2 cellular contexts compared by ENCODE assay signal in the genomic region with DNA sequence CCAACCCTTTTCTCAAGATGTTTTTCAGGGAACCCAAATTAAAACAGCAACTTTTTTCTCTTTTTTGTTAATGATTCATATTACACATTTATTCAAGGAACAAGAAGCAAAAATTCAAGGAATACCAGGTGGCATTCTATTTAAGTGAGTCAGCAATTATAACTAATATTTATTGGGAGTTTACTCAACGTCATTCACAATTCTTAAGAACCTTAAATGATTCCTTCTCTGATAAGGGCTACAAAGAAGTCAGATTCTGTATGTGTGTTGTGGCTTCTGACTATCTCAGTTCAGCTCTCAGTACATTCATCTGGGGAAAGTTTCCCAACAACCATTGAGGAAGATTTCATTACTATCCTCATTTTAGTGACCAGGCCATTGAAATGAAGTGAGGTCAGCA.
TF ChIP-seq lines count a peak whose summit lies in the region.

No MANE protein-coding gene starts in this region.

TF ChIP-seq in A549, 52 proteins besides CTCF, POLR2A, EP300 and RAD21 (continued from another document):
- TF ChIP-seq, protein P1, sequence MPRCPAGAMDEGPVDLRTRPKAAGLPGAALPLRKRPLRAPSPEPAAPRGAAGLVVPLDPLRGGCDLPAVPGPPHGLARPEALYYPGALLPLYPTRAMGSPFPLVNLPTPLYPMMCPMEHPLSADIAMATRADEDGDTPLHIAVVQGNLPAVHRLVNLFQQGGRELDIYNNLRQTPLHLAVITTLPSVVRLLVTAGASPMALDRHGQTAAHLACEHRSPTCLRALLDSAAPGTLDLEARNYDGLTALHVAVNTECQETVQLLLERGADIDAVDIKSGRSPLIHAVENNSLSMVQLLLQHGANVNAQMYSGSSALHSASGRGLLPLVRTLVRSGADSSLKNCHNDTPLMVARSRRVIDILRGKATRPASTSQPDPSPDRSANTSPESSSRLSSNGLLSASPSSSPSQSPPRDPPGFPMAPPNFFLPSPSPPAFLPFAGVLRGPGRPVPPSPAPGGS (IDR thresholded peaks at IDR 0.05) = no peak
- TF ChIP-seq FOSL2 (IDR thresholded peaks at IDR 0.05) (no peak), FOSL2 (CRISPR knock-in tag; IDR thresholded peaks at IDR 0.05) (peak; percentile 47), POLR2AphosphoS2 (conservative IDR thresholded peaks at IDR 0.05; ENCODE audit: low read length) (no peak), FOXS1 (CRISPR knock-in tag; IDR thresholded peaks at IDR 0.05) (no peak)

TF ChIP-seq in K562, 482 proteins besides CTCF, POLR2A, EP300 and RAD21 (continued from another document):
- TF ChIP-seq ARID4B (CRISPR knock-in tag; IDR thresholded peaks at IDR 0.05) = no peak
- no peak for TF ChIP-seq TAF7 (tag; IDR thresholded peaks at IDR 0.05)
- TF ChIP-seq, protein P2, sequence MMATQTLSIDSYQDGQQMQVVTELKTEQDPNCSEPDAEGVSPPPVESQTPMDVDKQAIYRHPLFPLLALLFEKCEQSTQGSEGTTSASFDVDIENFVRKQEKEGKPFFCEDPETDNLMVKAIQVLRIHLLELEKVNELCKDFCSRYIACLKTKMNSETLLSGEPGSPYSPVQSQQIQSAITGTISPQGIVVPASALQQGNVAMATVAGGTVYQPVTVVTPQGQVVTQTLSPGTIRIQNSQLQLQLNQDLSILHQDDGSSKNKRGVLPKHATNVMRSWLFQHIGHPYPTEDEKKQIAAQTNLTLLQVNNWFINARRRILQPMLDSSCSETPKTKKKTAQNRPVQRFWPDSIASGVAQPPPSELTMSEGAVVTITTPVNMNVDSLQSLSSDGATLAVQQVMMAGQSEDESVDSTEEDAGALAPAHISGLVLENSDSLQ (IDR thresholded peaks at IDR 0.05) = no peak
- TF ChIP-seq, protein P3, sequence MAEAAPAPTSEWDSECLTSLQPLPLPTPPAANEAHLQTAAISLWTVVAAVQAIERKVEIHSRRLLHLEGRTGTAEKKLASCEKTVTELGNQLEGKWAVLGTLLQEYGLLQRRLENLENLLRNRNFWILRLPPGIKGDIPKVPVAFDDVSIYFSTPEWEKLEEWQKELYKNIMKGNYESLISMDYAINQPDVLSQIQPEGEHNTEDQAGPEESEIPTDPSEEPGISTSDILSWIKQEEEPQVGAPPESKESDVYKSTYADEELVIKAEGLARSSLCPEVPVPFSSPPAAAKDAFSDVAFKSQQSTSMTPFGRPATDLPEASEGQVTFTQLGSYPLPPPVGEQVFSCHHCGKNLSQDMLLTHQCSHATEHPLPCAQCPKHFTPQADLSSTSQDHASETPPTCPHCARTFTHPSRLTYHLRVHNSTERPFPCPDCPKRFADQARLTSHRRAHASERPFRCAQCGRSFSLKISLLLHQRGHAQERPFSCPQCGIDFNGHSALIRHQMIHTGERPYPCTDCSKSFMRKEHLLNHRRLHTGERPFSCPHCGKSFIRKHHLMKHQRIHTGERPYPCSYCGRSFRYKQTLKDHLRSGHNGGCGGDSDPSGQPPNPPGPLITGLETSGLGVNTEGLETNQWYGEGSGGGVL (CRISPR knock-in tag; IDR thresholded peaks at IDR 0.05) = no peak
- no peak for TF ChIP-seq SLC30A9 (CRISPR knock-in tag; IDR thresholded peaks at IDR 0.05)
- TF ChIP-seq NR2C1 (IDR thresholded peaks at IDR 0.05) = no peak
- no peak for TF ChIP-seq NR2C1 (tag; IDR thresholded peaks at IDR 0.05)
- TF ChIP-seq MAFF (IDR thresholded peaks at IDR 0.05; ENCODE audit: low read length) = peak; percentile 21; the same call in 1 of the 2 replicates
- no peak for TF ChIP-seq ZNF3 (CRISPR knock-in tag; IDR thresholded peaks at IDR 0.05)
- no peak for TF ChIP-seq ZBTB7A (IDR thresholded peaks at IDR 0.05; ENCODE audit: borderline replicate concordance, control insufficient read depth, low read depth, low read length)
- no peak for TF ChIP-seq ZNF445 (CRISPR knock-in tag; IDR thresholded peaks at IDR 0.05; ENCODE audit: low read depth)
- no peak for TF ChIP-seq ZNF324 (CRISPR knock-in tag; IDR thresholded peaks at IDR 0.05)
- TF ChIP-seq SAFB2 (IDR thresholded peaks at IDR 0.05; ENCODE audit: borderline replicate concordance, low read depth, low read length, severe bottlenecking) = no peak
- TF ChIP-seq ZNF830 (CRISPR knock-in tag; IDR thresholded peaks at IDR 0.05) = no peak
- TF ChIP-seq GTF2E2 (tag; IDR thresholded peaks at IDR 0.05) = no peak
- 0 out of 2 replicates have a peak, but pooled peaks have one; percentile 11 for TF ChIP-seq C11orf30 (IDR thresholded peaks at IDR 0.05; ENCODE audit: low read depth)
- no peak for TF ChIP-seq MNT (conservative IDR thresholded peaks at IDR 0.05)
- TF ChIP-seq BRCA1 (IDR thresholded peaks at IDR 0.05) = no peak
- TF ChIP-seq BRCA1 (CRISPR knock-in tag; IDR thresholded peaks at IDR 0.05) = no peak
- TF ChIP-seq HDAC6 (IDR thresholded peaks at IDR 0.05; ENCODE audit: low read depth, low read length) = no peak
- no peak for TF ChIP-seq SUPT5H (IDR thresholded peaks at IDR 0.05)
- TF ChIP-seq PRMT5 (CRISPR knock-in tag; IDR thresholded peaks at IDR 0.05) = no peak
- no peak for TF ChIP-seq ZNF436 (CRISPR knock-in tag; IDR thresholded peaks at IDR 0.05)
- peak; percentile 53; the same call in 1 of the 2 replicates for TF ChIP-seq ZNF316 (IDR thresholded peaks at IDR 0.05)
- TF ChIP-seq MTA1 (IDR thresholded peaks at IDR 0.05; ENCODE audit: borderline replicate concordance) = no peak
- no peak for TF ChIP-seq ZZZ3 (IDR thresholded peaks at IDR 0.05)
- no peak for TF ChIP-seq HMG20B (CRISPR knock-in tag; IDR thresholded peaks at IDR 0.05)
